ENCODE assay signal across 8 cellular contexts in genomic region chr17:47840742-47841487, GRCh38. TPM values are rescaled to one million over a fixed set of nuclear protein-coding genes. Genes with fewer than 3 reads are reported as not detected.
DNase-seq lines count a peak whose midpoint lies in the region; ATAC-seq and TF ChIP-seq lines count a peak whose summit lies in the region.

SCRN2 (minus strand) TSS chr17:47841273; CDS start chr17:47840843, 430 bp downstream.

- TF ChIP-seq CTCF in chondrocyte (IDR thresholded peaks at IDR 0.05) = peak; percentile 99

- ATAC-seq in GM18858 (IDR thresholded peaks at IDR 0.05; ENCODE audit: unreplicated experiment) (peak; percentile 76), HG03175 (IDR thresholded peaks at IDR 0.05; ENCODE audit: unreplicated experiment) (peak; percentile 84)

- in situ Hi-C loops in ACHN (cut with HindIII; ENCODE audit: low pct_ligation_motif_present, low pct_unique_long_range_greater_than_20kb, low sequenced_read_pairs) = no loop called here

- peak; percentile 90 for DNase-seq in ACHN
- DNase-seq in NCI-H446 treated with DMSO at 0.1 percent for 48 hours (lab: John Stamatoyannopoulos, UW) = peak; percentile 58
- DNase-seq in activated CD4-positive, alpha-beta T cell treated with anti-CD3 and anti-CD28 coated beads for 1 hour = peak; percentile 76
- no peak for DNase-seq in chondrocyte (ENCODE audit: low spot score)
- peak; percentile 90 for DNase-seq in kidney tubule cell (ENCODE audit: low spot score)
- DNase-seq in stimulated activated CD4-positive, alpha-beta T cell treated with anti-CD3 and anti-CD28 coated beads, Interleukin-1b, Interleukin-23, amount 100 ng/mL, for 4 hours (ENCODE audit: low read depth in 2 of 2) = peak; percentile 81 to 84

- H3K27me3 Mint-ChIP-seq in chondrocyte (ENCODE audit: low read depth) = peaks cover 6% of the 10 kb centered on the region

- H3K4me3 Mint-ChIP-seq in chondrocyte (ENCODE audit: unreplicated experiment) = peak within 1 kb of the TSS; percentile 97

- peaks cover 2% of the 10 kb centered on the region for H3K36me3 Mint-ChIP-seq in chondrocyte (ENCODE audit: low read depth)

- H3K4me1 Mint-ChIP-seq in chondrocyte (ENCODE audit: low read depth) = peaks cover 23% of the 10 kb centered on the region

- peak within 1 kb of the TSS; percentile 79 for H3K27ac Mint-ChIP-seq in chondrocyte (ENCODE audit: unreplicated experiment)

- H3K9me3 Mint-ChIP-seq in chondrocyte (ENCODE audit: low read depth) = no peaks in the 10 kb centered on the region

RNA-seq across cellular contexts. Expression of gene SCRN2, which starts in this region (rescaled TPM):
- 14.9 to 32.9 TPM (median 15.7 TPM) in 3 replicates for total RNA-seq in chondrocyte
